In the genomic region with DNA sequence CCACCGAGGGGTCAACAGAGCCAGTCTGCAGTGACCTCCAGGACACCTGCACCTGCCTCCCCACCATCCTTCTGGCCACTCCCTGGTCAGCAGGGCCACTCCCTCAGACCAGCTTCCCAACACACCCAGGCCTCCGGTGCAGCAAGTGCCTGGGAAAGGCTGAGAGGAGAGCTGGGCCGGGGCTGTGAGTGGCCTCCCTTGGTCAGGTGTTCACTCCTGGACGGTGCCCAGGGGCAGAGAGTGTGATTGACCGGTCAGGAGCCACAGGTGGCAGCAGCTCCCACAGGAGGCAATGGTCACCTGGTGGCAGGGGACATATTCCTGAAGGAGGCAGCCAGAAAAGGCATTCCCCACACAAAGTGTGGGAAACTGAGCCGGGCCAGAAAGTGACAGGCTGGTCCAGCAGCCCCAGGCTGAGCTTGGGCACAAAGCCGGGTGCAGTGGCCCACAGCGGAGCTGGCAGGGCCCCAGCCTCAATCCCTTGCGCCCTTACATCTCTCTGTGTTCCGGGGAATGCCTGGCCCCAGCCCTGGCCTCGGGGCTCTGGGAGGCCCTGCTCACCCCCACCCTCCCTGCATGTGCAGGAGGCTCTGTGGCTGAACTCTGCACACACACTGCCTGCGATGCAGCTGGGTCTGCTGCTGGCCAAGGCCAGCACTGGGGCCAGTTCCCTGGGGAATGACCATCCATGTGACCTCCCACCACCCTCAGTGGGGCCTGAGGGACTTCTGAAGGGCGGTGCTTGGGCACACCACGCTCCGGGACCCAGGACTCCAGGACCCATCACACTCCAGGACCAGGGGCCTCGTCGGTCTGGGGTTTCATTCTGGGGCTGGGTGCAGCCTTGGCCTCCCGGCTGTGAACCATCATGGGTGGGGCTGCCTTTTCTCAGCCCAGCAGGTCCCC, we compare ENCODE assay signal across 2 cellular contexts.
TF ChIP-seq lines count a peak whose summit lies in the region.

No MANE protein-coding gene starts in this region.

TF ChIP-seq in A549, 52 proteins besides CTCF, POLR2A, EP300 and RAD21:
- TF ChIP-seq KDM5A (IDR thresholded peaks at IDR 0.05) (no peak), NFE2L2 (conservative IDR thresholded peaks at IDR 0.05; ENCODE audit: low read length) (no peak), RARB (CRISPR knock-in tag; IDR thresholded peaks at IDR 0.05) (no peak), ZSCAN20 (CRISPR knock-in tag; IDR thresholded peaks at IDR 0.05) (no peak), CBX2 (IDR thresholded peaks at IDR 0.05; ENCODE audit: borderline replicate concordance, low read depth) (no peak), TFCP2L1 (CRISPR knock-in tag; IDR thresholded peaks at IDR 0.05) (no peak), SMC3 (IDR thresholded peaks at IDR 0.05) (no peak), MAZ (IDR thresholded peaks at IDR 0.05; ENCODE audit: borderline replicate concordance, low read depth, low read length) (no peak)
- TF ChIP-seq, protein P1, sequence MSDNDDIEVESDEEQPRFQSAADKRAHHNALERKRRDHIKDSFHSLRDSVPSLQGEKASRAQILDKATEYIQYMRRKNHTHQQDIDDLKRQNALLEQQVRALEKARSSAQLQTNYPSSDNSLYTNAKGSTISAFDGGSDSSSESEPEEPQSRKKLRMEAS (IDR thresholded peaks at IDR 0.05): no peak
- TF ChIP-seq, protein P2, sequence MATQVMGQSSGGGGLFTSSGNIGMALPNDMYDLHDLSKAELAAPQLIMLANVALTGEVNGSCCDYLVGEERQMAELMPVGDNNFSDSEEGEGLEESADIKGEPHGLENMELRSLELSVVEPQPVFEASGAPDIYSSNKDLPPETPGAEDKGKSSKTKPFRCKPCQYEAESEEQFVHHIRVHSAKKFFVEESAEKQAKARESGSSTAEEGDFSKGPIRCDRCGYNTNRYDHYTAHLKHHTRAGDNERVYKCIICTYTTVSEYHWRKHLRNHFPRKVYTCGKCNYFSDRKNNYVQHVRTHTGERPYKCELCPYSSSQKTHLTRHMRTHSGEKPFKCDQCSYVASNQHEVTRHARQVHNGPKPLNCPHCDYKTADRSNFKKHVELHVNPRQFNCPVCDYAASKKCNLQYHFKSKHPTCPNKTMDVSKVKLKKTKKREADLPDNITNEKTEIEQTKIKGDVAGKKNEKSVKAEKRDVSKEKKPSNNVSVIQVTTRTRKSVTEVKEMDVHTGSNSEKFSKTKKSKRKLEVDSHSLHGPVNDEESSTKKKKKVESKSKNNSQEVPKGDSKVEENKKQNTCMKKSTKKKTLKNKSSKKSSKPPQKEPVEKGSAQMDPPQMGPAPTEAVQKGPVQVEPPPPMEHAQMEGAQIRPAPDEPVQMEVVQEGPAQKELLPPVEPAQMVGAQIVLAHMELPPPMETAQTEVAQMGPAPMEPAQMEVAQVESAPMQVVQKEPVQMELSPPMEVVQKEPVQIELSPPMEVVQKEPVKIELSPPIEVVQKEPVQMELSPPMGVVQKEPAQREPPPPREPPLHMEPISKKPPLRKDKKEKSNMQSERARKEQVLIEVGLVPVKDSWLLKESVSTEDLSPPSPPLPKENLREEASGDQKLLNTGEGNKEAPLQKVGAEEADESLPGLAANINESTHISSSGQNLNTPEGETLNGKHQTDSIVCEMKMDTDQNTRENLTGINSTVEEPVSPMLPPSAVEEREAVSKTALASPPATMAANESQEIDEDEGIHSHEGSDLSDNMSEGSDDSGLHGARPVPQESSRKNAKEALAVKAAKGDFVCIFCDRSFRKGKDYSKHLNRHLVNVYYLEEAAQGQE (IDR thresholded peaks at IDR 0.05): no peak
- TF ChIP-seq, protein P3, sequence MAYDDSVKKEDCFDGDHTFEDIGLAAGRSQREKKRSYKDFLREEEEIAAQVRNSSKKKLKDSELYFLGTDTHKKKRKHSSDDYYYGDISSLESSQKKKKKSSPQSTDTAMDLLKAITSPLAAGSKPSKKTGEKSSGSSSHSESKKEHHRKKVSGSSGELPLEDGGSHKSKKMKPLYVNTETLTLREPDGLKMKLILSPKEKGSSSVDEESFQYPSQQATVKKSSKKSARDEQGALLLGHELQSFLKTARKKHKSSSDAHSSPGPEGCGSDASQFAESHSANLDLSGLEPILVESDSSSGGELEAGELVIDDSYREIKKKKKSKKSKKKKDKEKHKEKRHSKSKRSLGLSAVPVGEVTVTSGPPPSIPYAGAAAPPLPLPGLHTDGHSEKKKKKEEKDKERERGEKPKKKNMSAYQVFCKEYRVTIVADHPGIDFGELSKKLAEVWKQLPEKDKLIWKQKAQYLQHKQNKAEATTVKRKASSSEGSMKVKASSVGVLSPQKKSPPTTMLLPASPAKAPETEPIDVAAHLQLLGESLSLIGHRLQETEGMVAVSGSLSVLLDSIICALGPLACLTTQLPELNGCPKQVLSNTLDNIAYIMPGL (CRISPR knock-in tag; IDR thresholded peaks at IDR 0.05; ENCODE audit: borderline replicate concordance): no peak
- TF ChIP-seq, protein P4, sequence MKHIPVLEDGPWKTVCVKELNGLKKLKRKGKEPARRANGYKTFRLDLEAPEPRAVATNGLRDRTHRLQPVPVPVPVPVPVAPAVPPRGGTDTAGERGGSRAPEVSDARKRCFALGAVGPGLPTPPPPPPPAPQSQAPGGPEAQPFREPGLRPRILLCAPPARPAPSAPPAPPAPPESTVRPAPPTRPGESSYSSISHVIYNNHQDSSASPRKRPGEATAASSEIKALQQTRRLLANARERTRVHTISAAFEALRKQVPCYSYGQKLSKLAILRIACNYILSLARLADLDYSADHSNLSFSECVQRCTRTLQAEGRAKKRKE (CRISPR knock-in tag; IDR thresholded peaks at IDR 0.05; ENCODE audit: low read depth): no peak
- TF ChIP-seq, protein P5, sequence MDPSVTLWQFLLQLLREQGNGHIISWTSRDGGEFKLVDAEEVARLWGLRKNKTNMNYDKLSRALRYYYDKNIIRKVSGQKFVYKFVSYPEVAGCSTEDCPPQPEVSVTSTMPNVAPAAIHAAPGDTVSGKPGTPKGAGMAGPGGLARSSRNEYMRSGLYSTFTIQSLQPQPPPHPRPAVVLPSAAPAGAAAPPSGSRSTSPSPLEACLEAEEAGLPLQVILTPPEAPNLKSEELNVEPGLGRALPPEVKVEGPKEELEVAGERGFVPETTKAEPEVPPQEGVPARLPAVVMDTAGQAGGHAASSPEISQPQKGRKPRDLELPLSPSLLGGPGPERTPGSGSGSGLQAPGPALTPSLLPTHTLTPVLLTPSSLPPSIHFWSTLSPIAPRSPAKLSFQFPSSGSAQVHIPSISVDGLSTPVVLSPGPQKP (IDR thresholded peaks at IDR 0.05; ENCODE audit: low read depth, low read length): no peak

TF ChIP-seq in WTC11, 78 proteins besides CTCF, POLR2A, EP300 and RAD21:
- peak; percentile 22; the same call in 1 of the 2 replicates for TF ChIP-seq GABPB1 (CRISPR knock-in tag; IDR thresholded peaks at IDR 0.05)
- TF ChIP-seq, protein P6, sequence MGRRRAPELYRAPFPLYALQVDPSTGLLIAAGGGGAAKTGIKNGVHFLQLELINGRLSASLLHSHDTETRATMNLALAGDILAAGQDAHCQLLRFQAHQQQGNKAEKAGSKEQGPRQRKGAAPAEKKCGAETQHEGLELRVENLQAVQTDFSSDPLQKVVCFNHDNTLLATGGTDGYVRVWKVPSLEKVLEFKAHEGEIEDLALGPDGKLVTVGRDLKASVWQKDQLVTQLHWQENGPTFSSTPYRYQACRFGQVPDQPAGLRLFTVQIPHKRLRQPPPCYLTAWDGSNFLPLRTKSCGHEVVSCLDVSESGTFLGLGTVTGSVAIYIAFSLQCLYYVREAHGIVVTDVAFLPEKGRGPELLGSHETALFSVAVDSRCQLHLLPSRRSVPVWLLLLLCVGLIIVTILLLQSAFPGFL (CRISPR knock-in tag; IDR thresholded peaks at IDR 0.05; ENCODE audit: borderline replicate concordance): no peak
